10 cellular contexts compared by ENCODE assay signal in genomic region chr15:99614749-99615288, GRCh38. TPM values are rescaled to one million over a fixed set of nuclear protein-coding genes. Genes with fewer than 3 reads are reported as not detected.
DNase-seq lines count a peak whose midpoint lies in the region; ATAC-seq and TF ChIP-seq lines count a peak whose summit lies in the region.
"Had no signal": no experiment of that assay in that cellular context is flagged by ENCODE, and none has a peak within 500 bp of the region (broad histone marks: within the 10 kb centered on the region; RNA-seq: fewer than 3 reads in every experiment).

No MANE protein-coding gene starts in this region.

- H3K9me2 ChIP-seq in Karpas-422 (replicated peaks; ENCODE audit: insufficient read depth, low read length) = no peaks in the 10 kb centered on the region

- in situ Hi-C loops in HAP-1 (cut with MboI; ENCODE audit: low sequenced_read_pairs) = no loop called here

- DNase-seq in Karpas-422 (peak; percentile 54), epithelial cell of esophagus (ENCODE audit: low read depth) (peak; percentile 31), omental fat pad (ENCODE audit: low spot score) (no peak), HCEC 1CT (no peak), NCI-H1436 treated with DMSO at 0.1 percent for 48 hours (lab: John Stamatoyannopoulos, UW) (no peak), HAP-1 (ENCODE audit: low spot score in 2 of 2) (no peak), H7 (no peak)
- DNase-seq: activated naive CD8-positive, alpha-beta T cell treated with anti-CD3 and anti-CD28 coated beads, Interleukin-2, amount 10 ng/mL, durations not matched to agents 7 days and 5 days; NCI-H1105 had no signal

- H3K4me1 ChIP-seq in Karpas-422 (ENCODE audit: low read length) (peaks cover 48% of the 10 kb centered on the region), HAP-1 (no peaks in the 10 kb centered on the region; the same call in 1 of the 2 replicates)

- H3K4me2 ChIP-seq in Karpas-422 (ENCODE audit: low read depth, low read length, poor library complexity, severe bottlenecking) = peak overlapping the region; percentile 21

- peaks cover 5% of the 10 kb centered on the region for H4K20me1 ChIP-seq in Karpas-422 (ENCODE audit: insufficient read depth, low read depth, low read length)

- H3K27ac ChIP-seq in Karpas-422 (ENCODE audit: low read length) = peak overlapping the region; percentile 50

- H3K9ac ChIP-seq in Karpas-422 (ENCODE audit: low read length) = no peak overlapping the region; the same call in 1 of the 2 replicates

- H3K9me3 ChIP-seq in Karpas-422 (ENCODE audit: low read length) = no peaks in the 10 kb centered on the region
- no peaks in the 10 kb centered on the region for H3K9me3 ChIP-seq in HAP-1

- H2AFZ ChIP-seq in Karpas-422 (ENCODE audit: low read length) = no peak overlapping the region

- H3K4me3 ChIP-seq in Karpas-422 (ENCODE audit: low read length) (no peak overlapping the region), epithelial cell of esophagus (ENCODE audit: low read length) (no peak overlapping the region), HAP-1 (no peak overlapping the region), H7 (ENCODE audit: insufficient read depth, low read depth, low read length) (no peak overlapping the region)

- no peak for TF ChIP-seq CTCF in epithelial cell of esophagus (IDR thresholded peaks at IDR 0.05; ENCODE audit: insufficient read depth, low read depth, low read length, missing control alignments)
- TF ChIP-seq CTCF in omental fat pad (IDR thresholded peaks at IDR 0.05) = no peak

- H3K36me3 ChIP-seq in Karpas-422 (ENCODE audit: insufficient read depth, low read length) = no peaks in the 10 kb centered on the region
- H3K36me3 ChIP-seq in HAP-1 (replicated peaks) = no peaks in the 10 kb centered on the region
- no peaks in the 10 kb centered on the region for H3K36me3 ChIP-seq in H7 (replicated peaks; ENCODE audit: control insufficient read depth, insufficient read depth, low read length)

- H3K79me2 ChIP-seq in Karpas-422 (ENCODE audit: low read length) = peaks cover 100% of the 10 kb centered on the region

- peak; percentile 57 for ATAC-seq in GM18511 (IDR thresholded peaks at IDR 0.05; ENCODE audit: unreplicated experiment)
- peak; percentile 30 for ATAC-seq in omental fat pad (ENCODE audit: low FRiP score)

- H3K27me3 ChIP-seq in Karpas-422 (ENCODE audit: low read length) = no peaks in the 10 kb centered on the region
- H3K27me3 ChIP-seq in HAP-1 (ENCODE audit: low read depth) = no peaks in the 10 kb centered on the region
- no peaks in the 10 kb centered on the region for H3K27me3 ChIP-seq in H7 (ENCODE audit: control insufficient read depth, insufficient read depth, low read length)

RNA-seq across cellular contexts. Expression of gene MEF2A, which starts 49.0 kb away (rescaled TPM):
- 98.2 and 144 TPM in 2 replicates for total RNA-seq in Karpas-422 (2014; rRNA removed; shearing (Covaris generic); ENCODE audit: low replicate concordance)
- total RNA-seq in omental fat pad = 10 to 100 TPM; 47.8 to 74.4 (median 54.0) TPM
- total RNA-seq in H7 (2014; rRNA removed; shearing (Covaris generic)) = 13.6 and 19.7 TPM in 2 replicates

Comparison
In these comparisons a context has a peak if more than half of its experiments do, and no peak if none do; other contexts are left out.
1. DNase-seq: peak in Karpas-422 (single experiment) and epithelial cell of esophagus (single experiment); none in omental fat pad (single experiment), HCEC 1CT (single experiment), NCI-H1436 treated with DMSO at 0.1 percent for 48 hours (single experiment), HAP-1 (0 of 2) and H7 (single experiment).